In the genomic region with DNA sequence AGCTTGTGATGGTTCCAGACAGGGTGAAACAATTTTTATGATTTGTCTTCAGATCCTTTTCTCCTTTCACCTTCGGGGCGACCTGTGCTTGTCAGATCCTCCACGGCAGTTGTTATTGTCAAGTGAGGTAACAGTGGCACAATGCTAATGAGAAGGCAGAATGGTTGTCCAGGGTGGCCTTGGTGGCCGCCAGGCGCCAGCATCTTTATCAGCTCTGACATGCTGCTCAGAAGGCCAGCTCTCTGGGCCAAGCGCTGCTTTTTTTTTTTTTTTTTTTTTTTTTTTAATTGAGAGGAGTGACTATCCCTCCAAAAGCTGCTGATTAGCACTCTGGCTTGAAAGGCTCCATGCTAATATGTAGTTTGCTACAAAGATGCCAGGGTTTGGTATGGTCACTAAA, we compare ENCODE assay signal across 16 cellular contexts. TPM values are rescaled to one million over a fixed set of nuclear protein-coding genes. Genes with fewer than 3 reads are reported as not detected.
A peak's percentile ranks its signal among the peaks of the same experiment; 100 is the strongest.
DNase-seq lines count a peak whose midpoint lies in the region; ATAC-seq and TF ChIP-seq lines count a peak whose summit lies in the region.
"Had no signal": no experiment of that assay in that cellular context is flagged by ENCODE, and none has a peak within 500 bp of the region (broad histone marks: within the 10 kb centered on the region; RNA-seq: fewer than 3 reads in every experiment).

No MANE protein-coding gene starts in this region.

- no peaks in the 10 kb centered on the region for H3K27me3 Mint-ChIP-seq in activated T-helper 17 cell treated with anti-CD3 and anti-CD28 coated beads, Interleukin-2, amount 50 U/mL, for 72 hours
- H3K27me3 Mint-ChIP-seq in stimulated activated memory B cell treated with anti-CD40 and anti-IgM and Interleukin-4, amounts not matched to agents 10 μg/mL and 1 μg/mL and 100 μg/mL, for 72 hours = no peaks in the 10 kb centered on the region

- DNase-seq in Right ventricle myocardium inferior (ENCODE audit: missing footprints) = no peak
- no peak for DNase-seq in cardiac septum (ENCODE audit: low spot score)
- peak; percentile 64 for DNase-seq in left ventricle myocardium superior
- no peak for DNase-seq in amygdala (lab: John Stamatoyannopoulos, UW)
- no peak for DNase-seq in upper lobe of right lung
- DNase-seq in mucosa of descending colon = no peak
- DNase-seq: DMS 273 treated with DMSO at 0.1 percent for 48 hours, GOT3, KG1, NCI-H1048, NCI-H1694, NCI-H2107, NCI-H82, SIG-M5 had no signal

- H3K4me3 ChIP-seq in upper lobe of right lung (no peak overlapping the region), mucosa of descending colon (no peak overlapping the region)

- H3K9me3 ChIP-seq in upper lobe of right lung = no peaks in the 10 kb centered on the region
- H3K9me3 ChIP-seq in mucosa of descending colon = no peaks in the 10 kb centered on the region

- TF ChIP-seq CTCF in upper lobe of right lung (IDR thresholded peaks at IDR 0.05) (no peak), mucosa of descending colon (IDR thresholded peaks at IDR 0.05) (no peak)

- peak; percentile 70 for ATAC-seq in Right ventricle myocardium inferior
- ATAC-seq in activated T-helper 17 cell treated with anti-CD3 and anti-CD28 coated beads, Interleukin-2, amount 50 U/mL, for 72 hours (replicated peaks) = no peak
- ATAC-seq in left ventricle myocardium superior = peak; percentile 80
- ATAC-seq in stimulated activated memory B cell treated with anti-CD40 and anti-IgM and Interleukin-4, amounts not matched to agents 10 μg/mL and 1 μg/mL and 100 μg/mL, for 72 hours = no peak
- ATAC-seq in upper lobe of right lung = no peak
- no peak for ATAC-seq in mucosa of descending colon

- H3K4me1 ChIP-seq in upper lobe of right lung (peaks cover 24% of the 10 kb centered on the region), mucosa of descending colon (ENCODE audit: low read depth) (peaks cover 6% of the 10 kb centered on the region)

- no peak overlapping the region for H3K27ac ChIP-seq in upper lobe of right lung

- H3K36me3 Mint-ChIP-seq in activated T-helper 17 cell treated with anti-CD3 and anti-CD28 coated beads, Interleukin-2, amount 50 U/mL, for 72 hours (ENCODE audit: low read depth) = peaks cover 10% of the 10 kb centered on the region
- H3K36me3 Mint-ChIP-seq in stimulated activated memory B cell treated with anti-CD40 and anti-IgM and Interleukin-4, amounts not matched to agents 10 μg/mL and 1 μg/mL and 100 μg/mL, for 72 hours = no peaks in the 10 kb centered on the region

- H3K36me3 ChIP-seq in upper lobe of right lung = no peaks in the 10 kb centered on the region
- H3K36me3 ChIP-seq in mucosa of descending colon (ENCODE audit: low read depth) = no peaks in the 10 kb centered on the region

- H3K4me1 Mint-ChIP-seq in activated T-helper 17 cell treated with anti-CD3 and anti-CD28 coated beads, Interleukin-2, amount 50 U/mL, for 72 hours = peaks cover 33% of the 10 kb centered on the region
- peaks cover 50% of the 10 kb centered on the region for H3K4me1 Mint-ChIP-seq in stimulated activated memory B cell treated with anti-CD40 and anti-IgM and Interleukin-4, amounts not matched to agents 10 μg/mL and 1 μg/mL and 100 μg/mL, for 72 hours

- H3K27me3 ChIP-seq in upper lobe of right lung = no peaks in the 10 kb centered on the region

- intact Hi-C loops in Right ventricle myocardium inferior (cut with DNase I) = no loop called here
- intact Hi-C loops in cardiac septum (cut with DNase I) = loop anchor here (5.0 to 10.0 kb wide), 2 partner anchors 64 to 317 kb away; no protein-coding TSS in a partner anchor
- intact Hi-C loops in left ventricle myocardium superior (cut with micrococcal nuclease) = no loop called here
- intact Hi-C loops in upper lobe of right lung (cut with DNase I) = no loop called here
- intact Hi-C loops in mucosa of descending colon (cut with DNase I, micrococcal nuclease) = no loop called here

- H3K27ac Mint-ChIP-seq in activated T-helper 17 cell treated with anti-CD3 and anti-CD28 coated beads, Interleukin-2, amount 50 U/mL, for 72 hours = peak overlapping the region; percentile 60
- peak overlapping the region; percentile 52 for H3K27ac Mint-ChIP-seq in stimulated activated memory B cell treated with anti-CD40 and anti-IgM and Interleukin-4, amounts not matched to agents 10 μg/mL and 1 μg/mL and 100 μg/mL, for 72 hours

- no peak overlapping the region for H3K4me3 Mint-ChIP-seq in activated T-helper 17 cell treated with anti-CD3 and anti-CD28 coated beads, Interleukin-2, amount 50 U/mL, for 72 hours
- no peak overlapping the region for H3K4me3 Mint-ChIP-seq in stimulated activated memory B cell treated with anti-CD40 and anti-IgM and Interleukin-4, amounts not matched to agents 10 μg/mL and 1 μg/mL and 100 μg/mL, for 72 hours

- no peaks in the 10 kb centered on the region for H3K9me3 Mint-ChIP-seq in activated T-helper 17 cell treated with anti-CD3 and anti-CD28 coated beads, Interleukin-2, amount 50 U/mL, for 72 hours
- no peaks in the 10 kb centered on the region for H3K9me3 Mint-ChIP-seq in stimulated activated memory B cell treated with anti-CD40 and anti-IgM and Interleukin-4, amounts not matched to agents 10 μg/mL and 1 μg/mL and 100 μg/mL, for 72 hours

RNA-seq across cellular contexts. Expression of a gene that starts 52.3 kb away (rescaled TPM):
- total RNA-seq in Right ventricle myocardium inferior (92.3 TPM), cardiac septum (75.3 TPM), left ventricle myocardium superior (98.1 TPM), upper lobe of right lung (54.4 TPM), mucosa of descending colon (10 to 100 TPM; 56.5 to 75.5 (median 69.7) TPM)
- 10 to 100 TPM; 53.0 to 53.1 TPM for total RNA-seq in activated T-helper 17 cell treated with anti-CD3 and anti-CD28 coated beads, Interleukin-2, amount 50 U/mL, for 72 hours

Comparison
In these comparisons a context has a peak if more than half of its experiments do, and no peak if none do; other contexts are left out.
1. ATAC-seq: peak in Right ventricle myocardium inferior (single experiment) and left ventricle myocardium superior (single experiment); none in activated T-helper 17 cell treated with anti-CD3 and anti-CD28 coated beads, Interleukin-2, amount 50 U/mL, for 72 hours (single experiment), stimulated activated memory B cell treated with anti-CD40 and anti-IgM and Interleukin-4, amounts not matched to agents 10 μg/mL and 1 μg/mL and 100 μg/mL, for 72 hours (single experiment), upper lobe of right lung (single experiment) and mucosa of descending colon (single experiment).